Comparison of ENCODE assay signal across 1 cellular context in the genomic region with DNA sequence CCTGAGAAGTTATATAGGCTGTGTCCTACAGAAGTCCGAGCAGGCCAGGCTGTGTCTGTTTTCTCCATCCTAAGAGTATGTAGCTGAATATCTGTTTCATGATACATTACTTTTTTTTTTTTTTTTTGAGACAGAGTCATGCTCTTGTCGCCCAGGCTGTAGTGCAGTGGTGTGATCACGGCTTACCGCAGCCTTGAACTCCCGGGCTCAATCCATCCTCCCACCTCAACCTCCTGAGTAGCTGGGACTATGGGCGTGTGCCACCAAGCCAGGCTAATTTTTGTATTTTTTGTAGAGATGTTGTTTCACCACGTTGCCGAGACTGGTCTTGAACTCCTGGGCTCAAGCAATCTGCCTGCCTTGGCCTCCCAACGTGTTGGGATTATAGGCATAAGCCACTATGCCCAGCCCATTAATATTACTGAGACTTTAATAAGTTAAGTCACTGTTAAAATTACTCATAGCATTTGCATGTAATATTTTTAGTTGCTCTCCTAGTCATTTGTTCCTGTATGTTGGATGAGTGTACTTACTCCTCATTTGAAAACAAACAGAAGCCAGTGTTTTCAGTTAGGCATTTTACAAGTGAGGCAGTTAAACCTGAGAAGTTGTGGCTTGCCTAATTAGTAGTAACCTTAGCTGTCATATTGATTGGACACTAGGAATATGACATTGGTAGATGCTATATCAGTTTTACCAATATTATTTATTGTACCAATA.
TF ChIP-seq lines count a peak whose summit lies in the region.

No MANE protein-coding gene starts in this region.

TF ChIP-seq in IMR-90, 13 proteins besides CTCF, POLR2A, EP300 and RAD21:
- TF ChIP-seq MAFK (IDR thresholded peaks at IDR 0.05; ENCODE audit: low read depth, low read length) (no peak), MAZ (IDR thresholded peaks at IDR 0.05; ENCODE audit: borderline replicate concordance, low read depth, low read length) (no peak), CEBPB (IDR thresholded peaks at IDR 0.05; ENCODE audit: low read depth, low read length) (no peak), RCOR1 (IDR thresholded peaks at IDR 0.05; ENCODE audit: insufficient replicate concordance, low read length) (no peak), RFX5 (IDR thresholded peaks at IDR 0.05; ENCODE audit: low read depth, low read length) (no peak), MXI1 (IDR thresholded peaks at IDR 0.05; ENCODE audit: borderline replicate concordance, low read depth, low read length) (no peak), NFE2L2 (IDR thresholded peaks at IDR 0.05; ENCODE audit: low read depth, low read length) (no peak), FOS (IDR thresholded peaks at IDR 0.05; ENCODE audit: low read depth, low read length) (no peak), SMC3 (IDR thresholded peaks at IDR 0.05; ENCODE audit: low read depth, low read length) (no peak), CHD1 (IDR thresholded peaks at IDR 0.05; ENCODE audit: low read depth, low read length) (no peak), BHLHE40 (IDR thresholded peaks at IDR 0.05; ENCODE audit: low read depth, low read length) (no peak)
- TF ChIP-seq, protein P1, sequence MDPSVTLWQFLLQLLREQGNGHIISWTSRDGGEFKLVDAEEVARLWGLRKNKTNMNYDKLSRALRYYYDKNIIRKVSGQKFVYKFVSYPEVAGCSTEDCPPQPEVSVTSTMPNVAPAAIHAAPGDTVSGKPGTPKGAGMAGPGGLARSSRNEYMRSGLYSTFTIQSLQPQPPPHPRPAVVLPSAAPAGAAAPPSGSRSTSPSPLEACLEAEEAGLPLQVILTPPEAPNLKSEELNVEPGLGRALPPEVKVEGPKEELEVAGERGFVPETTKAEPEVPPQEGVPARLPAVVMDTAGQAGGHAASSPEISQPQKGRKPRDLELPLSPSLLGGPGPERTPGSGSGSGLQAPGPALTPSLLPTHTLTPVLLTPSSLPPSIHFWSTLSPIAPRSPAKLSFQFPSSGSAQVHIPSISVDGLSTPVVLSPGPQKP (IDR thresholded peaks at IDR 0.05; ENCODE audit: borderline replicate concordance, low read depth, low read length): no peak
- TF ChIP-seq, protein P2, sequence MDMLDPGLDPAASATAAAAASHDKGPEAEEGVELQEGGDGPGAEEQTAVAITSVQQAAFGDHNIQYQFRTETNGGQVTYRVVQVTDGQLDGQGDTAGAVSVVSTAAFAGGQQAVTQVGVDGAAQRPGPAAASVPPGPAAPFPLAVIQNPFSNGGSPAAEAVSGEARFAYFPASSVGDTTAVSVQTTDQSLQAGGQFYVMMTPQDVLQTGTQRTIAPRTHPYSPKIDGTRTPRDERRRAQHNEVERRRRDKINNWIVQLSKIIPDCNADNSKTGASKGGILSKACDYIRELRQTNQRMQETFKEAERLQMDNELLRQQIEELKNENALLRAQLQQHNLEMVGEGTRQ (IDR thresholded peaks at IDR 0.05; ENCODE audit: low read depth, low read length): no peak
